Comparison of ENCODE assay signal across 11 cellular contexts in the genomic region with DNA sequence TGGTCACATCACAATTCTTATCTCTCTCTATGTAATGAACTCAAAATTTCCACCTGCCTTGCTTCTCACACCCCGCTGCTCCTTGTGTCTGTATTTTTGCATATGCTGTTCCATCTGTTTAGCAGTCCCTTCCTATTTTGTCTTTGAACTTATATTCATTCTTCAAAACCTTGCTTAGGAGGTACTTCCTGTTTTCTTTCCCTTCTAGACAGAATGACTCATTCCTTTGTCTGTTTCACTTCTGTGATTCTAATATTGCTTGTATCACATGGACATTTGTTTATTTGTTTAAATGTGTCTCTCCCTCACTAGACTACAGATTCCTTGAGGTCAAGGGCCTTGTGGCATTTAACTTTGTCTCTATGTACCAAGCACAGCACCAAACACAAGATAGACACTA.
DNase-seq lines count a peak whose midpoint lies in the region; ATAC-seq and TF ChIP-seq lines count a peak whose summit lies in the region.
"Had no signal": no experiment of that assay in that cellular context is flagged by ENCODE, and none has a peak within 500 bp of the region (broad histone marks: within the 10 kb centered on the region; RNA-seq: fewer than 3 reads in every experiment).

No MANE protein-coding gene starts in this region.

- DNase-seq in NB4 (ENCODE audit: low read depth) (peak; percentile 69), memory B cell (ENCODE audit: low spot score in 2 of 2) (no peak), NCI-H2081 treated with DMSO at 0.1 percent for 48 hours (lab: John Stamatoyannopoulos, UW) (no peak), NCI-H2227 (lab: John Stamatoyannopoulos, UW; ENCODE audit: unreplicated experiment) (no peak), GDM1 (lab: John Stamatoyannopoulos, UW) (no peak)
- DNase-seq: activated effector memory CD4-positive, alpha-beta T cell treated with anti-CD3 and anti-CD28 coated beads, Interleukin-2, amount 50 U/mL, for 16 hours; dorsolateral prefrontal cortex; NCI-H187; pancreas had no signal

- H3K4me3 ChIP-seq in NB4 (ENCODE audit: low read depth, low read length): no peak overlapping the region
- H3K4me3 ChIP-seq: dorsolateral prefrontal cortex, pancreas had no signal

- ATAC-seq in GM19035 (IDR thresholded peaks at IDR 0.05; ENCODE audit: unreplicated experiment): peak; percentile 76
- peak; percentile 58 for ATAC-seq in HG02798 (IDR thresholded peaks at IDR 0.05; ENCODE audit: poor library complexity, unreplicated experiment)
- peak; percentile 46 for ATAC-seq in memory B cell (ENCODE audit: low read depth)
- ATAC-seq: pancreas had no signal

- TF ChIP-seq POLR2A in NB4 (IDR thresholded peaks at IDR 0.05; ENCODE audit: extremely low read depth, insufficient read length): no peak

- H3K36me3 Mint-ChIP-seq in memory B cell: no peaks in the 10 kb centered on the region

- no peak for TF ChIP-seq CTCF in NB4 (IDR thresholded peaks at IDR 0.05; ENCODE audit: low read depth, low read length)

- H3K27me3 Mint-ChIP-seq in memory B cell: no peaks in the 10 kb centered on the region

- no peak overlapping the region for H3K27ac Mint-ChIP-seq in memory B cell

- peaks cover 11% of the 10 kb centered on the region for H3K9me3 Mint-ChIP-seq in memory B cell

- peaks cover 5% of the 10 kb centered on the region for H3K4me1 Mint-ChIP-seq in memory B cell

- no peak overlapping the region for H3K4me3 Mint-ChIP-seq in memory B cell
